In the genomic region with DNA sequence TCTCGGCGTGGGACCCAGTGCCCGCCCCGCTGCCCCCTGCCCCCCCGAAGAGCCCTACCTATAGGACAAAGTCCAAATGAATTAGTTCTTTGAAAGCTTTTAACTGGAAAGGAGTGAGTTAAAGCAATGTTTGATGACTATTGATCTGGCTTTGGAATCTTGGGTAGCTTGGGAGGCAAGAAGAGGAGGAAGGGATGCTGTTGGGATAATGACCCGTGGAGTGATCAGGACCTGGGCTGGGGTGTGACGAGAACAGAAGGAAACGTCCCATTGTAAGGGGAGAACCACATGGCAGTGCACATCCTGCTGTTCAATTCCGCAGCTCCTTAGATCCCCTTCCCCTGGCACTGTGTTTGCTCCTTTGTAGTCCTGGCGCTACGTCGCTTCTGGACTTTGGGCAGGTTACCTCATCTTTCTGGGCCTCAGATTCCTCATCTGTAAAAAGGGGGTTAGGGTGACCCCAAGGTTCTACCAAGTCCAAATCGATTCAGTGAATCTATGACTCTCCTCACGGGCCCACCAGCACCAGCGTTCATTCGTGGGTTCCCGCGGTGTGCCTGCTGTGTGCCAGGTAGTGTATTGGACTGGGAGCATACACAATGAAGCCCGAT, we compare ENCODE assay signal across 9 cellular contexts. TPM values are rescaled to one million over a fixed set of nuclear protein-coding genes. Genes with fewer than 3 reads are reported as not detected.
DNase-seq lines count a peak whose midpoint lies in the region; TF ChIP-seq lines count a peak whose summit lies in the region.
"Had no signal": no experiment of that assay in that cellular context is flagged by ENCODE, and none has a peak within 500 bp of the region (broad histone marks: within the 10 kb centered on the region; RNA-seq: fewer than 3 reads in every experiment).

No MANE protein-coding gene starts in this region.

- H3K9me3 Mint-ChIP-seq in activated CD4-positive, alpha-beta memory T cell treated with anti-CD3 and anti-CD28 coated beads, Interleukin-2, amount 10 ng/mL, durations not matched to agents 7 days and 5 days = no peaks in the 10 kb centered on the region

- H3K4me3 ChIP-seq in fibroblast of pulmonary artery (replicated peaks; ENCODE audit: low read depth, low read length) = peak overlapping the region; percentile 77

- CTCF ChIA-PET in activated CD4-positive, alpha-beta memory T cell treated with anti-CD3 and anti-CD28 coated beads, Interleukin-2, amount 10 ng/mL, durations not matched to agents 7 days and 5 days (lab: Charles Lee) = interaction anchor here (0.7 to 2.8 kb wide), 15 partner anchors 8 to 259 kb away, joined by 3 to 34 read pairs (median 5); partner anchors contain the start of genes LMBRD2, RANBP3L and SKP2

- H3K27me3 Mint-ChIP-seq in activated CD4-positive, alpha-beta memory T cell treated with anti-CD3 and anti-CD28 coated beads, Interleukin-2, amount 10 ng/mL, durations not matched to agents 7 days and 5 days = no peaks in the 10 kb centered on the region

- H3K36me3 Mint-ChIP-seq in activated CD4-positive, alpha-beta memory T cell treated with anti-CD3 and anti-CD28 coated beads, Interleukin-2, amount 10 ng/mL, durations not matched to agents 7 days and 5 days (ENCODE audit: low read depth) = no peaks in the 10 kb centered on the region

- DNase-seq in NCI-H2227 (lab: John Stamatoyannopoulos, UW; ENCODE audit: unreplicated experiment) (peak; percentile 44), NCI-H2227 treated with DMSO at 0.1 percent for 48 hours (lab: John Stamatoyannopoulos, UW) (no peak), fibroblast of pulmonary artery (ENCODE audit: low read depth) (no peak), pons (ENCODE audit: low spot score) (peak; percentile 43), HK-2 (ENCODE audit: unreplicated experiment) (no peak), NCI-H2196 (lab: John Stamatoyannopoulos, UW; ENCODE audit: unreplicated experiment) (no peak), NCI-H2029 (lab: John Stamatoyannopoulos, UW) (no peak)
- DNase-seq in activated CD4-positive, alpha-beta memory T cell treated with anti-CD3 and anti-CD28 coated beads, Interleukin-2, amount 10 ng/mL, durations not matched to agents 7 days and 5 days = no peak

- H3K4me3 Mint-ChIP-seq in activated CD4-positive, alpha-beta memory T cell treated with anti-CD3 and anti-CD28 coated beads, Interleukin-2, amount 10 ng/mL, durations not matched to agents 7 days and 5 days = peak overlapping the region; percentile 87

- H3K4me1 Mint-ChIP-seq in activated CD4-positive, alpha-beta memory T cell treated with anti-CD3 and anti-CD28 coated beads, Interleukin-2, amount 10 ng/mL, durations not matched to agents 7 days and 5 days = peaks cover 37% of the 10 kb centered on the region

- peak overlapping the region; percentile 81 for H3K27ac Mint-ChIP-seq in activated CD4-positive, alpha-beta memory T cell treated with anti-CD3 and anti-CD28 coated beads, Interleukin-2, amount 10 ng/mL, durations not matched to agents 7 days and 5 days

- TF ChIP-seq CTCF in fibroblast of pulmonary artery (IDR thresholded peaks at IDR 0.05; ENCODE audit: low read length, missing control alignments) = no peak

- POLR2A ChIA-PET in activated CD4-positive, alpha-beta memory T cell treated with anti-CD3 and anti-CD28 coated beads, Interleukin-2, amount 10 ng/mL, durations not matched to agents 7 days and 5 days (lab: Charles Lee) = interaction anchor here (0.5 to 5.8 kb wide), 15 partner anchors 9 to 1113 kb away, joined by 3 to 80 read pairs (median 4); partner anchors contain the start of genes LMBRD2, NIPBL and SKP2

RNA-seq across cellular contexts. Expression of gene NADK2, which starts 0.9 kb away (rescaled TPM):
- total RNA-seq in activated CD4-positive, alpha-beta memory T cell treated with anti-CD3 and anti-CD28 coated beads, Interleukin-2, amount 10 ng/mL, durations not matched to agents 7 days and 5 days = 10 to 100 TPM; 15.8 to 16.2 TPM

RNA-seq across cellular contexts. Expression of gene RANBP3L, which starts 59.1 kb away (rescaled TPM):
- total RNA-seq in activated CD4-positive, alpha-beta memory T cell treated with anti-CD3 and anti-CD28 coated beads, Interleukin-2, amount 10 ng/mL, durations not matched to agents 7 days and 5 days = not detected
- total RNA-seq: Daoy had no signal

Comparison
In these comparisons a context has a peak if more than half of its experiments do, and no peak if none do; other contexts are left out.
1. DNase-seq: peak in NCI-H2227 (single experiment) and pons (single experiment); none in NCI-H2227 treated with DMSO at 0.1 percent for 48 hours (single experiment), activated CD4-positive, alpha-beta memory T cell treated with anti-CD3 and anti-CD28 coated beads, Interleukin-2, amount 10 ng/mL, durations not matched to agents 7 days and 5 days (single experiment), fibroblast of pulmonary artery (single experiment), HK-2 (single experiment), NCI-H2196 (single experiment) and NCI-H2029 (single experiment).